Comparison of ENCODE assay signal across 1 cellular context in the genomic region with DNA sequence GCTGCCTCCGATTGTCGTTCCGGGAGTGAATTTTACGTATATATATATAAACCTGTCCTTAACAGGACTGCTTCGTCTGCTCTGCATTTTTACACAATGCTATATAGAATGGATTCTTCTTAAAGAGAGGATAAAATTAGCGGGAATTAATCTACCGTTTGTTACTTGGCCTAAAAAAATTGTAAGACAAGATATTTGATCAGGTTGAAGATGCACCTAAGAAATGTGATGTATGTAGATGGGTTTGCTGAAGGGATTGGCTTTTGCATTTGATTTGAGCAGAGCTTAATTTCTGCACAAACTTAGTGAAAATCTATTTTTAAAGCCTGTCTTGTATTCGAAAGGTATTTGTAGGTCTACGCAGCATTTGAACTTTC.
TF ChIP-seq lines count a peak whose summit lies in the region.

No MANE protein-coding gene starts in this region.

TF ChIP-seq in HepG2, 621 proteins besides CTCF, POLR2A, EP300 and RAD21 (continued from another document):
- TF ChIP-seq, protein P1, sequence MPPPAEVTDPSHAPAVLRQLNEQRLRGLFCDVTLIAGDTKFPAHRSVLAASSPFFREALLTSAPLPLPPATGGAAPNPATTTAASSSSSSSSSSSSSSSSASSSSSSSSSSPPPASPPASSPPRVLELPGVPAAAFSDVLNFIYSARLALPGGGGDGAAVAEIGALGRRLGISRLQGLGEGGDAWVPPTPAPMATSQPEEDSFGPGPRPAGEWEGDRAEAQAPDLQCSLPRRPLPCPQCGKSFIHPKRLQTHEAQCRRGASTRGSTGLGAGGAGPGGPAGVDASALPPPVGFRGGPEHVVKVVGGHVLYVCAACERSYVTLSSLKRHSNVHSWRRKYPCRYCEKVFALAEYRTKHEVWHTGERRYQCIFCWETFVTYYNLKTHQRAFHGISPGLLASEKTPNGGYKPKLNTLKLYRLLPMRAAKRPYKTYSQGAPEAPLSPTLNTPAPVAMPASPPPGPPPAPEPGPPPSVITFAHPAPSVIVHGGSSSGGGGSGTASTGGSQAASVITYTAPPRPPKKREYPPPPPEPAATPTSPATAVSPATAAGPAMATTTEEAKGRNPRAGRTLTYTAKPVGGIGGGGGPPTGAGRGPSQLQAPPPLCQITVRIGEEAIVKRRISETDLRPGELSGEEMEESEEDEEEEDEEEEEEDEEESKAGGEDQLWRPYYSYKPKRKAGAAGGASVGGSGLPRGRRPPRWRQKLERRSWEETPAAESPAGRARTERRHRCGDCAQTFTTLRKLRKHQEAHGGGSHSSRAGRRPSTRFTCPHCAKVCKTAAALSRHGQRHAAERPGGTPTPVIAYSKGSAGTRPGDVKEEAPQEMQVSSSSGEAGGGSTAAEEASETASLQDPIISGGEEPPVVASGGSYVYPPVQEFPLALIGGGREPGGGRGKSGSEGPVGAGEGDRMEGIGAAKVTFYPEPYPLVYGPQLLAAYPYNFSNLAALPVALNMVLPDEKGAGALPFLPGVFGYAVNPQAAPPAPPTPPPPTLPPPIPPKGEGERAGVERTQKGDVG (CRISPR knock-in tag; IDR thresholded peaks at IDR 0.05; ENCODE audit: borderline replicate concordance) = no peak
- TF ChIP-seq FOXK2 (IDR thresholded peaks at IDR 0.05) (no peak), ETV5 (CRISPR knock-in tag; IDR thresholded peaks at IDR 0.05; ENCODE audit: borderline replicate concordance) (0 out of 2 replicates have a peak, but pooled peaks have one; percentile 0), ATF1 (CRISPR knock-in tag; IDR thresholded peaks at IDR 0.05) (0 out of 2 replicates have a peak, but pooled peaks have one; percentile 24), NCOA1 (CRISPR knock-in tag; IDR thresholded peaks at IDR 0.05) (no peak), NCOA2 (CRISPR knock-in tag; IDR thresholded peaks at IDR 0.05) (0 out of 2 replicates have a peak, but pooled peaks have one; percentile 4)
